ENCODE assay signal across 1 cellular context in the genomic region with DNA sequence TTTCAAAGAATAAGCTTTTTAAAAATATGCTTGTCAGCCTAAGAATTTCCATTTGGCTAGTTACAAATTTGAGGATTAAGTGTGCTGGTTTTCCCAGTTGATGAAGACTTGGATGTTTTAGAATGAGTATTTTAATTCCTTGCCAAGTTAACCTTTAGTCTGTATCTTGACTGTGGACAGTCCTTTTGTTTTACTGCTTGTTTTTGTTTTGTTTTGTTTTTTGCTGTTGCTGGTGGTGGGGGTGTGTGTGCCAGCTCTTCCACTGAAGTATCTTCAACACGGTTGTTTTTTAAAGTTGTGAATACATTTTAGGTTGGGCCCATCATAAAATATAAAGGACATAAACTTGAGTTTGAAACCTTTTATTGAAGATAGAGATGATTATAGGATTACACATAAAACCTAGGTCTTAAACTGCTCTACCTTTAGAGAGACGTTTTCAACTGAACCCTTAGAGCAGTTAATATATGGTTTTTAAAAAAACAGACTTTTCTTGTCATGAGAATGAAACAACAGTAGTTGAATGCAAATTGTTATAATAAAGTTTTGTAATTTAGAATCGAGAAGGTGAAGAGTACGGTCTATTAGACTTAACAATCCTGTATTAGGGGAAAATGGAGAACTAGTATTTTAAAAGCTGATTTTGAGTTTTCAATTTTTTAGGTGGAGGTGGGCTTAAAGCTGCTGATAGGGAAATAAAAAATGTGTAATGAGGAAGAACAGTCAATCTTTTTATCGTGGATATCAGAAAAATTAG.
TF ChIP-seq lines count a peak whose summit lies in the region.

No MANE protein-coding gene starts in this region.

TF ChIP-seq in SK-N-SH, 30 proteins besides CTCF, POLR2A, EP300 and RAD21 (continued from another document):
- TF ChIP-seq SIN3A (IDR thresholded peaks at IDR 0.05; ENCODE audit: borderline replicate concordance, low read depth, low read length): no peak
- no peak for TF ChIP-seq TCF12 (IDR thresholded peaks at IDR 0.05)
- TF ChIP-seq, protein P1, sequence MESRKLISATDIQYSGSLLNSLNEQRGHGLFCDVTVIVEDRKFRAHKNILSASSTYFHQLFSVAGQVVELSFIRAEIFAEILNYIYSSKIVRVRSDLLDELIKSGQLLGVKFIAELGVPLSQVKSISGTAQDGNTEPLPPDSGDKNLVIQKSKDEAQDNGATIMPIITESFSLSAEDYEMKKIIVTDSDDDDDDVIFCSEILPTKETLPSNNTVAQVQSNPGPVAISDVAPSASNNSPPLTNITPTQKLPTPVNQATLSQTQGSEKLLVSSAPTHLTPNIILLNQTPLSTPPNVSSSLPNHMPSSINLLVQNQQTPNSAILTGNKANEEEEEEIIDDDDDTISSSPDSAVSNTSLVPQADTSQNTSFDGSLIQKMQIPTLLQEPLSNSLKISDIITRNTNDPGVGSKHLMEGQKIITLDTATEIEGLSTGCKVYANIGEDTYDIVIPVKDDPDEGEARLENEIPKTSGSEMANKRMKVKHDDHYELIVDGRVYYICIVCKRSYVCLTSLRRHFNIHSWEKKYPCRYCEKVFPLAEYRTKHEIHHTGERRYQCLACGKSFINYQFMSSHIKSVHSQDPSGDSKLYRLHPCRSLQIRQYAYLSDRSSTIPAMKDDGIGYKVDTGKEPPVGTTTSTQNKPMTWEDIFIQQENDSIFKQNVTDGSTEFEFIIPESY (IDR thresholded peaks at IDR 0.05; ENCODE audit: borderline replicate concordance, low read depth): no peak
- TF ChIP-seq, protein P2, sequence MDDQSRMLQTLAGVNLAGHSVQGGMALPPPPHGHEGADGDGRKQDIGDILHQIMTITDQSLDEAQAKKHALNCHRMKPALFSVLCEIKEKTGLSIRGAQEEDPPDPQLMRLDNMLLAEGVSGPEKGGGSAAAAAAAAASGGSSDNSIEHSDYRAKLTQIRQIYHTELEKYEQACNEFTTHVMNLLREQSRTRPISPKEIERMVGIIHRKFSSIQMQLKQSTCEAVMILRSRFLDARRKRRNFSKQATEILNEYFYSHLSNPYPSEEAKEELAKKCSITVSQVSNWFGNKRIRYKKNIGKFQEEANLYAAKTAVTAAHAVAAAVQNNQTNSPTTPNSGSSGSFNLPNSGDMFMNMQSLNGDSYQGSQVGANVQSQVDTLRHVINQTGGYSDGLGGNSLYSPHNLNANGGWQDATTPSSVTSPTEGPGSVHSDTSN (IDR thresholded peaks at IDR 0.05): no peak
- TF ChIP-seq GABPA (IDR thresholded peaks at IDR 0.05; ENCODE audit: low read depth): no peak
- TF ChIP-seq NFIC (IDR thresholded peaks at IDR 0.05; ENCODE audit: borderline replicate concordance): no peak
